ENCODE assay signal across 1 cellular context in genomic region chr6:87741001-87741650, GRCh38.
TF ChIP-seq lines count a peak whose summit lies in the region.

No MANE protein-coding gene starts in this region.

TF ChIP-seq in H1, 55 proteins besides CTCF, POLR2A, EP300 and RAD21:
- TF ChIP-seq SP4 (IDR thresholded peaks at IDR 0.05; ENCODE audit: low read length) (no peak), BCL11A (IDR thresholded peaks at IDR 0.05; ENCODE audit: low read depth in 2 of 2, low read length in 2 of 2) (no peak), CHD2 (IDR thresholded peaks at IDR 0.05; ENCODE audit: low read length) (no peak), CHD1 (IDR thresholded peaks at IDR 0.05; ENCODE audit: low read depth, low read length) (no peak), RXRA (IDR thresholded peaks at IDR 0.05; ENCODE audit: insufficient read depth, low read depth, low read length) (no peak), KDM1A (IDR thresholded peaks at IDR 0.05; ENCODE audit: borderline replicate concordance, low read length) (no peak), RBBP5 (IDR thresholded peaks at IDR 0.05; ENCODE audit: borderline replicate concordance, low read depth, low read length) (no peak), ASH2L (IDR thresholded peaks at IDR 0.05; ENCODE audit: low read length) (no peak), MAFK (IDR thresholded peaks at IDR 0.05; ENCODE audit: low read depth, low read length) (no peak), CEBPB (IDR thresholded peaks at IDR 0.05; ENCODE audit: low read depth, low read length) (no peak), HDAC6 (IDR thresholded peaks at IDR 0.05; ENCODE audit: low read depth, low read length) (no peak), POLR2AphosphoS5 (IDR thresholded peaks at IDR 0.05; ENCODE audit: low read depth, low read length) (no peak), SUZ12 (IDR thresholded peaks at IDR 0.05; ENCODE audit: low read length) (no peak), TAF7 (optimal IDR thresholded peaks at IDR 0.05; ENCODE audit: borderline replicate concordance, low read depth, low read length) (no peak), SRF (IDR thresholded peaks at IDR 0.05; ENCODE audit: low read depth, low read length) (no peak), CBX8 (IDR thresholded peaks at IDR 0.05; ENCODE audit: borderline replicate concordance, low read depth, low read length) (no peak), SP1 (IDR thresholded peaks at IDR 0.05; ENCODE audit: low read depth, low read length) (no peak), GTF2F1 (IDR thresholded peaks at IDR 0.05; ENCODE audit: borderline replicate concordance, low read depth, low read length) (no peak)
- TF ChIP-seq, protein P1, sequence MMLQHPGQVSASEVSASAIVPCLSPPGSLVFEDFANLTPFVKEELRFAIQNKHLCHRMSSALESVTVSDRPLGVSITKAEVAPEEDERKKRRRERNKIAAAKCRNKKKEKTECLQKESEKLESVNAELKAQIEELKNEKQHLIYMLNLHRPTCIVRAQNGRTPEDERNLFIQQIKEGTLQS (IDR thresholded peaks at IDR 0.05; ENCODE audit: insufficient read depth, low read depth, low read length), result no peak
